Comparison of ENCODE assay signal across 24 cellular contexts in the genomic region with DNA sequence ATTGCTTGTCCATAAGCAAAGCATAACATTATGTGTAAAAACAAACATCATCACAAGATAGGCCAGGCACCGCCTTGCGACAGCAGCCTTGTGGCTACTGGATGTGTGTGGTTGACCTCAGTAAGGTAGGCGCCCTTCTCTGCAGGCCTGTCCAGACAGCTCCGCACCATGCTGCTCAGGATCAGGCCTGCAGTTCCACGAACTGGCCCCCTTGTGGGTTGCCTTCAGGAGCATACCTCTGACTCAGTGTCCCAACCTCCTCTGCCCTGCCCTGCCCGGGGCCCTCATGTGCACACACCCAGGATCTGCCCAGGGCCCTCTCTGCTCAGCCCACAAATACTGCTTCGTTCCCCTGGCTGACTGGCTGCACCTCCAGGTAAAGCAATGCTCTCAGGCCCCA.
"Had no signal": no experiment of that assay in that cellular context is flagged by ENCODE, and none has a peak within 500 bp of the region (broad histone marks: within the 10 kb centered on the region; RNA-seq: fewer than 3 reads in every experiment).

No MANE protein-coding gene starts in this region.

- H3K4me3 ChIP-seq: ascending aorta, heart left ventricle, mucosa of descending colon, sigmoid colon, smooth muscle cell, thoracic aorta, upper lobe of left lung had no signal

- H3K9me3 Mint-ChIP-seq: activated CD4-positive, alpha-beta T cell treated with anti-CD3 and anti-CD28 coated beads, Interleukin-2, amount 10 ng/mL, durations not matched to agents 24 days and 14 days; activated CD8-positive, alpha-beta T cell treated with anti-CD3 and anti-CD28 coated beads for 36 hours; activated naive CD4-positive, alpha-beta T cell treated with anti-CD3 and anti-CD28 coated beads, Interleukin-2, amount 50 U/mL, for 72 hours; central memory CD8-positive, alpha-beta T cell; effector memory CD8-positive, alpha-beta T cell; stimulated activated memory B cell treated with anti-CD40 and anti-IgM and Interleukin-4, amounts not matched to agents 10 μg/mL and 1 μg/mL and 100 μg/mL, for 72 hours; T-helper 2 cell treated with Interferon-gamma antibody and Interleukin-4, amounts not matched to agents 5 μg/mL and 100 μg/mL, for 36 hours had no signal

- H3K4me3 Mint-ChIP-seq: activated CD4-positive, alpha-beta T cell treated with anti-CD3 and anti-CD28 coated beads, Interleukin-2, amount 10 ng/mL, durations not matched to agents 24 days and 14 days; activated CD8-positive, alpha-beta memory T cell treated with anti-CD3 and anti-CD28 coated beads, Interleukin-2, amount 10 ng/mL, durations not matched to agents 7 days and 5 days; activated CD8-positive, alpha-beta T cell treated with anti-CD3 and anti-CD28 coated beads for 36 hours; central memory CD8-positive, alpha-beta T cell; effector memory CD8-positive, alpha-beta T cell; stimulated activated memory B cell treated with anti-CD40 and anti-IgM and Interleukin-4, amounts not matched to agents 10 μg/mL and 1 μg/mL and 100 μg/mL, for 72 hours; T-helper 2 cell treated with Interferon-gamma antibody and Interleukin-4, amounts not matched to agents 5 μg/mL and 100 μg/mL, for 36 hours had no signal

- H3K27ac Mint-ChIP-seq: activated CD4-positive, alpha-beta T cell treated with anti-CD3 and anti-CD28 coated beads, Interleukin-2, amount 10 ng/mL, durations not matched to agents 24 days and 14 days; activated CD8-positive, alpha-beta memory T cell treated with anti-CD3 and anti-CD28 coated beads, Interleukin-2, amount 10 ng/mL, durations not matched to agents 7 days and 5 days; activated CD8-positive, alpha-beta T cell treated with anti-CD3 and anti-CD28 coated beads for 36 hours; stimulated activated memory B cell treated with anti-CD40 and anti-IgM and Interleukin-4, amounts not matched to agents 10 μg/mL and 1 μg/mL and 100 μg/mL, for 72 hours; T-helper 2 cell treated with Interferon-gamma antibody and Interleukin-4, amounts not matched to agents 5 μg/mL and 100 μg/mL, for 36 hours had no signal

- ATAC-seq: activated CD4-positive, CD25-positive, alpha-beta regulatory T cell treated with anti-CD3 and anti-CD28 coated beads, Interleukin-2, amount 50 U/mL, for 24 hours; activated CD8-positive, alpha-beta memory T cell treated with anti-CD3 and anti-CD28 coated beads, Interleukin-2, amount 10 ng/mL, durations not matched to agents 7 days and 5 days; activated CD8-positive, alpha-beta T cell treated with anti-CD3 and anti-CD28 coated beads for 36 hours; activated naive CD4-positive, alpha-beta T cell treated with anti-CD3 and anti-CD28 coated beads, Interleukin-2, amount 50 U/mL, for 72 hours; effector memory CD8-positive, alpha-beta T cell; left colon; mucosa of descending colon; stimulated activated memory B cell treated with anti-CD40 and anti-IgM and Interleukin-4, amounts not matched to agents 10 μg/mL and 1 μg/mL and 100 μg/mL, for 72 hours had no signal

- H3K27me3 ChIP-seq: ascending aorta, brain microvascular endothelial cell had no signal

- H3K27ac ChIP-seq: ascending aorta, brain microvascular endothelial cell, heart left ventricle, sigmoid colon, thoracic aorta, upper lobe of left lung, VCaP had no signal

- H3K9me3 ChIP-seq: ascending aorta, heart left ventricle, mucosa of descending colon, sigmoid colon, thoracic aorta, upper lobe of left lung had no signal

- H3K36me3 Mint-ChIP-seq: activated naive CD4-positive, alpha-beta T cell treated with anti-CD3 and anti-CD28 coated beads, Interleukin-2, amount 50 U/mL, for 72 hours had no signal

- DNase-seq: activated CD4-positive, alpha-beta T cell treated with anti-CD3 and anti-CD28 coated beads, Interleukin-2, amount 10 ng/mL, durations not matched to agents 24 days and 14 days; activated CD8-positive, alpha-beta memory T cell treated with anti-CD3 and anti-CD28 coated beads, Interleukin-2, amount 10 ng/mL, durations not matched to agents 7 days and 5 days; activated CD8-positive, alpha-beta T cell treated with anti-CD3 and anti-CD28 coated beads for 36 hours; brain microvascular endothelial cell; effector memory CD8-positive, alpha-beta T cell; heart left ventricle; islet precursor cell; left colon; mesenchymal stem cell; mucosa of descending colon; occipital lobe; posterior cingulate gyrus; sigmoid colon; stimulated activated CD4-positive, alpha-beta T cell treated with anti-CD3 and anti-CD28 coated beads, Interleukin-15, amount 100 ng/mL, for 24 hours; upper lobe of left lung had no signal

- H3K36me3 ChIP-seq: ascending aorta, brain microvascular endothelial cell, sigmoid colon, thoracic aorta had no signal
